ENCODE assay signal across 1 cellular context in the genomic region with DNA sequence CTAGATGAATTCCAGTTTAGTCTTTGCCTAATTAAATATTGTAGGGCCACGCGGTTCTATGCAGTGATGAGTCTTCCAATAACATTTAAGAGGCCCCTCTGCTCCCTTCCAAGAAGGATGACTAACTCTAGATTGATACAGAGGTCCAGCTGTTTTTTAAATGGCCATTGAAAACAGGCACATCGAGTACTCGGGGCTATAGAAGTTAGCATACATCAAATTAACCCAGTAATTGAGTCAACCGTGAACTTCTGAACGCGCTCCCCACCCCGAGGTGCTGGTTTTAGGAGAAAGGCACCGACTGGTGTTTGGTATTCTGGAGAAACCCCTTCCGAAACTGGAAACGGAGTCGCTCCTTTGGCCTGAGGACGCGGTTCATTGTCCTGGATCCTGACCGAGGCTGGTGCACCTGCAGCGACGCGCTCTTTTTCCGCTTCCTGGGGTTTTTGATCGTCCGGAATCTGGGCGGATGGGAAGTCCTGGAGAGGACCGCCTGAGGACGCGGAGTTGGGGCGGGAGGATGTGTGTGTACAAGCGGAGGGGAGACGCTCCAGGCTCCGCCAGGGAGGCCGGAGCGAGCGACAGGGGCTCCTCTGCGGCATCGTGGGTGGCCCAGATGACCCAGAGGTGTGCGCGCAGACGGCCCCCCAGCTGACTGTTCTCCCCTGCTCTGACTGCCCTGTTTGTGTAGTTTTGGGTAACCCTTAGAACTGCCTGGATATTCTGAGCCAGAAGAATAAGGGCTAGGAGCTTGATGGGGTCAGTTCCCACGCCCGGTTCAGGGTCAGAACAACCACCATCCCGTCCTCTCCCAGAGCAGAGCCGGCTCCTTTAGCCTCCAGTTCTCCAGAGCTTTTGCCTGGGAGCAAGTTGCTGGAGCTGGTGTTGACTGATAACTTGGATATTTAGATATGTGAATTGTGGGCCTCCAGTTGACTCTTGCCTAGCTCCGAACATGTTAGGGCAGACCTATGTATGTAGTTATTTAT.
TF ChIP-seq lines count a peak whose summit lies in the region.

No MANE protein-coding gene starts in this region.

TF ChIP-seq in SK-N-SH, 30 proteins besides CTCF, POLR2A, EP300 and RAD21 (continued from another document):
- TF ChIP-seq EZH2phosphoT487 (IDR thresholded peaks at IDR 0.05; ENCODE audit: borderline replicate concordance, low read depth), result no peak
- TF ChIP-seq RXRA (IDR thresholded peaks at IDR 0.05; ENCODE audit: borderline replicate concordance, low read depth), result no peak
- TF ChIP-seq TCF12 (IDR thresholded peaks at IDR 0.05), result no peak
- TF ChIP-seq TEAD4 (IDR thresholded peaks at IDR 0.05; ENCODE audit: borderline replicate concordance, insufficient read depth), result no peak
- TF ChIP-seq FOXM1 (IDR thresholded peaks at IDR 0.05; ENCODE audit: low read depth), result no peak
- TF ChIP-seq YY1 (IDR thresholded peaks at IDR 0.05; ENCODE audit: low read depth), result peak; percentile 41; the same call in 1 of the 2 replicates
- TF ChIP-seq, protein P1, sequence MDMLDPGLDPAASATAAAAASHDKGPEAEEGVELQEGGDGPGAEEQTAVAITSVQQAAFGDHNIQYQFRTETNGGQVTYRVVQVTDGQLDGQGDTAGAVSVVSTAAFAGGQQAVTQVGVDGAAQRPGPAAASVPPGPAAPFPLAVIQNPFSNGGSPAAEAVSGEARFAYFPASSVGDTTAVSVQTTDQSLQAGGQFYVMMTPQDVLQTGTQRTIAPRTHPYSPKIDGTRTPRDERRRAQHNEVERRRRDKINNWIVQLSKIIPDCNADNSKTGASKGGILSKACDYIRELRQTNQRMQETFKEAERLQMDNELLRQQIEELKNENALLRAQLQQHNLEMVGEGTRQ (IDR thresholded peaks at IDR 0.05; ENCODE audit: borderline replicate concordance, low read depth, low read length), result no peak
- TF ChIP-seq RFX5 (IDR thresholded peaks at IDR 0.05; ENCODE audit: low read length), result no peak
- TF ChIP-seq RCOR1 (IDR thresholded peaks at IDR 0.05; ENCODE audit: low read length), result peak; percentile 69; the same call in 1 of the 2 replicates
- peak; percentile 53 for TF ChIP-seq POLR2AphosphoS5 (IDR thresholded peaks at IDR 0.05; ENCODE audit: low read depth, low read length)
- TF ChIP-seq GABPA (IDR thresholded peaks at IDR 0.05; ENCODE audit: low read depth), result peak; percentile 79
- no peak for TF ChIP-seq FOXJ3 (CRISPR knock-in tag; IDR thresholded peaks at IDR 0.05)
- peak; percentile 77 for TF ChIP-seq CHD2 (IDR thresholded peaks at IDR 0.05; ENCODE audit: low read length, partially characterized antibody)
- TF ChIP-seq, protein P2, sequence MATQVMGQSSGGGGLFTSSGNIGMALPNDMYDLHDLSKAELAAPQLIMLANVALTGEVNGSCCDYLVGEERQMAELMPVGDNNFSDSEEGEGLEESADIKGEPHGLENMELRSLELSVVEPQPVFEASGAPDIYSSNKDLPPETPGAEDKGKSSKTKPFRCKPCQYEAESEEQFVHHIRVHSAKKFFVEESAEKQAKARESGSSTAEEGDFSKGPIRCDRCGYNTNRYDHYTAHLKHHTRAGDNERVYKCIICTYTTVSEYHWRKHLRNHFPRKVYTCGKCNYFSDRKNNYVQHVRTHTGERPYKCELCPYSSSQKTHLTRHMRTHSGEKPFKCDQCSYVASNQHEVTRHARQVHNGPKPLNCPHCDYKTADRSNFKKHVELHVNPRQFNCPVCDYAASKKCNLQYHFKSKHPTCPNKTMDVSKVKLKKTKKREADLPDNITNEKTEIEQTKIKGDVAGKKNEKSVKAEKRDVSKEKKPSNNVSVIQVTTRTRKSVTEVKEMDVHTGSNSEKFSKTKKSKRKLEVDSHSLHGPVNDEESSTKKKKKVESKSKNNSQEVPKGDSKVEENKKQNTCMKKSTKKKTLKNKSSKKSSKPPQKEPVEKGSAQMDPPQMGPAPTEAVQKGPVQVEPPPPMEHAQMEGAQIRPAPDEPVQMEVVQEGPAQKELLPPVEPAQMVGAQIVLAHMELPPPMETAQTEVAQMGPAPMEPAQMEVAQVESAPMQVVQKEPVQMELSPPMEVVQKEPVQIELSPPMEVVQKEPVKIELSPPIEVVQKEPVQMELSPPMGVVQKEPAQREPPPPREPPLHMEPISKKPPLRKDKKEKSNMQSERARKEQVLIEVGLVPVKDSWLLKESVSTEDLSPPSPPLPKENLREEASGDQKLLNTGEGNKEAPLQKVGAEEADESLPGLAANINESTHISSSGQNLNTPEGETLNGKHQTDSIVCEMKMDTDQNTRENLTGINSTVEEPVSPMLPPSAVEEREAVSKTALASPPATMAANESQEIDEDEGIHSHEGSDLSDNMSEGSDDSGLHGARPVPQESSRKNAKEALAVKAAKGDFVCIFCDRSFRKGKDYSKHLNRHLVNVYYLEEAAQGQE (IDR thresholded peaks at IDR 0.05; ENCODE audit: low read depth, low read length), result no peak
- TF ChIP-seq SIN3A (IDR thresholded peaks at IDR 0.05; ENCODE audit: borderline replicate concordance, low read depth, low read length), result no peak
- TF ChIP-seq, protein P3, sequence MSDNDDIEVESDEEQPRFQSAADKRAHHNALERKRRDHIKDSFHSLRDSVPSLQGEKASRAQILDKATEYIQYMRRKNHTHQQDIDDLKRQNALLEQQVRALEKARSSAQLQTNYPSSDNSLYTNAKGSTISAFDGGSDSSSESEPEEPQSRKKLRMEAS (IDR thresholded peaks at IDR 0.05; ENCODE audit: low read depth), result peak; percentile 65; the same call in 1 of the 2 replicates
- peak; percentile 40; the same call in 1 of the 2 replicates for TF ChIP-seq JUND (IDR thresholded peaks at IDR 0.05)
- TF ChIP-seq, protein P4, sequence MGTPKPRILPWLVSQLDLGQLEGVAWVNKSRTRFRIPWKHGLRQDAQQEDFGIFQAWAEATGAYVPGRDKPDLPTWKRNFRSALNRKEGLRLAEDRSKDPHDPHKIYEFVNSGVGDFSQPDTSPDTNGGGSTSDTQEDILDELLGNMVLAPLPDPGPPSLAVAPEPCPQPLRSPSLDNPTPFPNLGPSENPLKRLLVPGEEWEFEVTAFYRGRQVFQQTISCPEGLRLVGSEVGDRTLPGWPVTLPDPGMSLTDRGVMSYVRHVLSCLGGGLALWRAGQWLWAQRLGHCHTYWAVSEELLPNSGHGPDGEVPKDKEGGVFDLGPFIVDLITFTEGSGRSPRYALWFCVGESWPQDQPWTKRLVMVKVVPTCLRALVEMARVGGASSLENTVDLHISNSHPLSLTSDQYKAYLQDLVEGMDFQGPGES (IDR thresholded peaks at IDR 0.05; ENCODE audit: low read depth, low read length), result no peak
- peak; percentile 87 for TF ChIP-seq ELF1 (IDR thresholded peaks at IDR 0.05)
- TF ChIP-seq FOSL2 (IDR thresholded peaks at IDR 0.05; ENCODE audit: borderline replicate concordance, low read depth), result no peak
- no peak for TF ChIP-seq NFIC (IDR thresholded peaks at IDR 0.05; ENCODE audit: borderline replicate concordance)
- no peak for TF ChIP-seq NRF1 (IDR thresholded peaks at IDR 0.05; ENCODE audit: low read depth, low read length)
- TF ChIP-seq, protein P5, sequence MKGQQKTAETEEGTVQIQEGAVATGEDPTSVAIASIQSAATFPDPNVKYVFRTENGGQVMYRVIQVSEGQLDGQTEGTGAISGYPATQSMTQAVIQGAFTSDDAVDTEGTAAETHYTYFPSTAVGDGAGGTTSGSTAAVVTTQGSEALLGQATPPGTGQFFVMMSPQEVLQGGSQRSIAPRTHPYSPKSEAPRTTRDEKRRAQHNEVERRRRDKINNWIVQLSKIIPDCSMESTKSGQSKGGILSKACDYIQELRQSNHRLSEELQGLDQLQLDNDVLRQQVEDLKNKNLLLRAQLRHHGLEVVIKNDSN (IDR thresholded peaks at IDR 0.05; ENCODE audit: borderline replicate concordance, low read depth), result no peak
- TF ChIP-seq GATA2 (CRISPR knock-in tag; IDR thresholded peaks at IDR 0.05), result no peak
- no peak for TF ChIP-seq MEF2A (IDR thresholded peaks at IDR 0.05; ENCODE audit: borderline replicate concordance, low read depth)
